ENCODE assay signal across 8 cellular contexts in the genomic region with DNA sequence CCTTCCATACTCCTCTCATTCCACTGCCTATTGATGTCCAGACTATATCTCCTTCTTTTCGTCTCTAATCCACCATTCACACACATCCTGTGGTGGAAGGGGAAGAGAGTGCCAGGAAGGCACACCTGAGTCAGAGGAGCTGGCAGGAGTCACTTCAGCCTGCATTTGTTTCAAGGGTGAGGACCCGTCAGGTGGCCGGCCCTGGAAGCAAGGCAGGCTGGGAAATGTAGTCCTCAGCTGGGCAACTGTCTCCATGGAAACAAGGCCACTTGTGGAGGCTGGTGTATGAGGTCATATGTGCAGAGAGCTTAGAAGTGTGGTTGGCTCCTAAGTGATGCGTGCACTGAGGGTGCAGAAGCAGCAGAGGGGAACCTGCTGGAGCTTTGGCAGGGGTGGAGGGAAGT.
DNase-seq lines count a peak whose midpoint lies in the region; ATAC-seq, FAIRE-seq and TF ChIP-seq lines count a peak whose summit lies in the region.

No MANE protein-coding gene starts in this region.

- H3K4me1 Mint-ChIP-seq in progenitor cell of endocrine pancreas (ENCODE audit: low read depth), result peaks cover 2% of the 10 kb centered on the region
- no peaks in the 10 kb centered on the region for H3K4me1 Mint-ChIP-seq in CD4-positive, alpha-beta T cell (ENCODE audit: low read depth)

- no peaks in the 10 kb centered on the region for H3K9me3 ChIP-seq in CD4-positive, alpha-beta T cell (ENCODE audit: control insufficient read depth, low read length)

- DNase-seq in NCI-H82 (lab: John Stamatoyannopoulos, UW) (peak; percentile 76), NCI-H82 treated with DMSO at 0.1 percent for 48 hours (lab: John Stamatoyannopoulos, UW; ENCODE audit: unreplicated experiment) (no peak), H54 (ENCODE audit: insufficient read length, low spot score) (peak; percentile 87), NCI-H2196 treated with DMSO at 0.1 percent for 48 hours (lab: John Stamatoyannopoulos, UW; ENCODE audit: unreplicated experiment) (peak; percentile 52), cerebellar nuclear complex (lab: John Stamatoyannopoulos, UW) (peak; percentile 75 to 77), progenitor cell of endocrine pancreas (ENCODE audit: low spot score, unreplicated experiment) (peak; percentile 35)
- no peak for DNase-seq in CD4-positive, alpha-beta T cell

- H3K27me3 Mint-ChIP-seq in progenitor cell of endocrine pancreas, result peaks cover 34% of the 10 kb centered on the region
- peaks cover 37% of the 10 kb centered on the region for H3K27me3 Mint-ChIP-seq in CD4-positive, alpha-beta T cell

- POLR2A ChIA-PET in CD4-positive, alpha-beta T cell (lab: Charles Lee), result no interaction called here

- CTCF ChIA-PET in CD4-positive, alpha-beta T cell (lab: Charles Lee), result no interaction called here

- ATAC-seq in CD4-positive, alpha-beta T cell (ENCODE audit: poor library complexity), result no peak
- ATAC-seq in HG03139 (IDR thresholded peaks at IDR 0.05; ENCODE audit: unreplicated experiment), result no peak

- no peaks in the 10 kb centered on the region for H3K9me3 Mint-ChIP-seq in progenitor cell of endocrine pancreas (ENCODE audit: low read depth)
- no peaks in the 10 kb centered on the region for H3K9me3 Mint-ChIP-seq in CD4-positive, alpha-beta T cell

- no peak overlapping the region for H3K27ac ChIP-seq in CD4-positive, alpha-beta T cell (ENCODE audit: low read depth, low read length)

- H3K27ac Mint-ChIP-seq in progenitor cell of endocrine pancreas, result no peak overlapping the region
- no peak overlapping the region for H3K27ac Mint-ChIP-seq in CD4-positive, alpha-beta T cell

- H3K27me3 ChIP-seq in CD4-positive, alpha-beta T cell (ENCODE audit: control insufficient read depth, insufficient read depth, low read length), result no peaks in the 10 kb centered on the region

- intact Hi-C loops in CD4-positive, alpha-beta T cell (cut with DNase I, micrococcal nuclease), result no loop called here

- H3K4me3 Mint-ChIP-seq in progenitor cell of endocrine pancreas (ENCODE audit: low read depth), result no peak overlapping the region
- no peak overlapping the region for H3K4me3 Mint-ChIP-seq in CD4-positive, alpha-beta T cell

- no peaks in the 10 kb centered on the region for H3K36me3 Mint-ChIP-seq in progenitor cell of endocrine pancreas (ENCODE audit: insufficient read depth)
- no peaks in the 10 kb centered on the region for H3K36me3 Mint-ChIP-seq in CD4-positive, alpha-beta T cell (ENCODE audit: low read depth)

- no peak for TF ChIP-seq CTCF in progenitor cell of endocrine pancreas (IDR thresholded peaks at IDR 0.05; ENCODE audit: unreplicated experiment)
- TF ChIP-seq CTCF in CD4-positive, alpha-beta T cell (IDR thresholded peaks at IDR 0.05), result no peak

- no peak for TF ChIP-seq POLR2A in H54 (IDR thresholded peaks at IDR 0.05; ENCODE audit: low read depth, low read length)

- no peak for FAIRE-seq in H54 (lab: Jason Lieb, UNC)

Comparison
In these comparisons a context has a peak if more than half of its experiments do, and no peak if none do; other contexts are left out.
1. DNase-seq: peak in NCI-H82 (single experiment), H54 (single experiment), NCI-H2196 treated with DMSO at 0.1 percent for 48 hours (single experiment), cerebellar nuclear complex (2 of 2) and progenitor cell of endocrine pancreas (single experiment); none in NCI-H82 treated with DMSO at 0.1 percent for 48 hours (single experiment) and CD4-positive, alpha-beta T cell (0 of 10).